ENCODE assay signal across 1 cellular context in genomic region chr3:72485649-72486048, GRCh38.
TF ChIP-seq lines count a peak whose summit lies in the region.

No MANE protein-coding gene starts in this region.

TF ChIP-seq in IMR-90, 13 proteins besides CTCF, POLR2A, EP300 and RAD21 (continued from another document):
- TF ChIP-seq, protein P1, sequence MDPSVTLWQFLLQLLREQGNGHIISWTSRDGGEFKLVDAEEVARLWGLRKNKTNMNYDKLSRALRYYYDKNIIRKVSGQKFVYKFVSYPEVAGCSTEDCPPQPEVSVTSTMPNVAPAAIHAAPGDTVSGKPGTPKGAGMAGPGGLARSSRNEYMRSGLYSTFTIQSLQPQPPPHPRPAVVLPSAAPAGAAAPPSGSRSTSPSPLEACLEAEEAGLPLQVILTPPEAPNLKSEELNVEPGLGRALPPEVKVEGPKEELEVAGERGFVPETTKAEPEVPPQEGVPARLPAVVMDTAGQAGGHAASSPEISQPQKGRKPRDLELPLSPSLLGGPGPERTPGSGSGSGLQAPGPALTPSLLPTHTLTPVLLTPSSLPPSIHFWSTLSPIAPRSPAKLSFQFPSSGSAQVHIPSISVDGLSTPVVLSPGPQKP (IDR thresholded peaks at IDR 0.05; ENCODE audit: borderline replicate concordance, low read depth, low read length) = no peak
- TF ChIP-seq MAFK (IDR thresholded peaks at IDR 0.05; ENCODE audit: low read depth, low read length) (no peak), FOS (IDR thresholded peaks at IDR 0.05; ENCODE audit: low read depth, low read length) (no peak), RCOR1 (IDR thresholded peaks at IDR 0.05; ENCODE audit: insufficient replicate concordance, low read length) (no peak)
